ENCODE assay signal across 22 cellular contexts in genomic region chr10:21759232-21759631, GRCh38.
DNase-seq lines count a peak whose midpoint lies in the region; ATAC-seq and TF ChIP-seq lines count a peak whose summit lies in the region.
"Had no signal": no experiment of that assay in that cellular context is flagged by ENCODE, and none has a peak within 500 bp of the region (broad histone marks: within the 10 kb centered on the region; RNA-seq: fewer than 3 reads in every experiment).

No MANE protein-coding gene starts in this region.

- H3K56ac ChIP-seq in H9 (ENCODE audit: insufficient read length, low read depth, low read length) = no peak overlapping the region

- H3K23ac ChIP-seq in H9 (ENCODE audit: insufficient read length, low read depth, low read length) (no peak overlapping the region), mesenchymal stem cell (ENCODE audit: low read length in 2 of 2) (no peak overlapping the region)

- no peak overlapping the region for H2AFZ ChIP-seq in H9 (ENCODE audit: low read length)
- no peak overlapping the region for H2AFZ ChIP-seq in mesenchymal stem cell (ENCODE audit: low read depth, low read length)
- H2AFZ ChIP-seq: GM23338 had no signal

- H3K4ac ChIP-seq in H9 (ENCODE audit: low read depth, low read length) = no peak overlapping the region
- no peak overlapping the region for H3K4ac ChIP-seq in mesenchymal stem cell (ENCODE audit: low read depth in 1 of 2, low read length in 2 of 2)

- H3K27me3 ChIP-seq in H9 (ENCODE audit: insufficient read depth, low read length) (no peaks in the 10 kb centered on the region), mesenchymal stem cell (ENCODE audit: control insufficient read depth in 1 of 2, insufficient read depth in 1 of 2, low read length in 2 of 2) (no peaks in the 10 kb centered on the region)
- no peaks in the 10 kb centered on the region for H3K27me3 ChIP-seq in CD8-positive, alpha-beta T cell (ENCODE audit: insufficient read depth, low read length)
- H3K27me3 ChIP-seq: BE2C; BLaER1 treated with 17β-estradiol and CSF1 and Interleukin-3, amounts not matched to agents 10 nM and 100 nM had no signal

- H3K9me3 Mint-ChIP-seq in H9 (no peaks in the 10 kb centered on the region; a peak in 1 of 5 replicates), WTC11 (no peaks in the 10 kb centered on the region), chondrocyte (ENCODE audit: low read depth) (no peaks in the 10 kb centered on the region)
- no peaks in the 10 kb centered on the region for H3K9me3 Mint-ChIP-seq in CD8-positive, alpha-beta T cell
- H3K9me3 Mint-ChIP-seq: CD4-positive, alpha-beta T cell; GM23338 had no signal

- H3K4me2 ChIP-seq in H9 (ENCODE audit: insufficient read depth, insufficient read length, low read length) (no peak overlapping the region), mesenchymal stem cell (ENCODE audit: low read length, poor library complexity, severe bottlenecking) (no peak overlapping the region)
- H3K4me2 ChIP-seq: A549; BLaER1 treated with 17β-estradiol and CSF1 and Interleukin-3, amounts not matched to agents 10 nM and 100 nM had no signal

- H3K9ac ChIP-seq in H9 (ENCODE audit: extremely low read depth, insufficient read length, low read length) (no peak overlapping the region), mesenchymal stem cell (ENCODE audit: low read length) (no peak overlapping the region)
- H3K9ac ChIP-seq: BLaER1 treated with 17β-estradiol and CSF1 and Interleukin-3, amounts not matched to agents 10 nM and 100 nM had no signal

- TF ChIP-seq CTCF in H9 (conservative IDR thresholded peaks at IDR 0.05) (no peak), WTC11 (IDR thresholded peaks at IDR 0.05) (no peak), chondrocyte (IDR thresholded peaks at IDR 0.05) (no peak)
- TF ChIP-seq CTCF in CD8-positive, alpha-beta T cell (IDR thresholded peaks at IDR 0.05) = no peak

- H2BK15ac ChIP-seq in H9 (ENCODE audit: low read depth, low read length) (no peak overlapping the region), mesenchymal stem cell (ENCODE audit: low read depth, poor library complexity, severe bottlenecking) (no peak overlapping the region)

- H3K27me3 Mint-ChIP-seq in H9 (ENCODE audit: low read depth) (no peaks in the 10 kb centered on the region), WTC11 (ENCODE audit: low read depth) (no peaks in the 10 kb centered on the region), chondrocyte (ENCODE audit: low read depth) (no peaks in the 10 kb centered on the region)
- H3K27me3 Mint-ChIP-seq in CD8-positive, alpha-beta T cell (ENCODE audit: low read depth) = no peaks in the 10 kb centered on the region
- H3K27me3 Mint-ChIP-seq: CD4-positive, alpha-beta T cell had no signal

- no peaks in the 10 kb centered on the region for H3K79me2 ChIP-seq in H9 (ENCODE audit: insufficient read depth, low read length)

- H3K9me3 ChIP-seq in H9 (ENCODE audit: control insufficient read depth, low read depth, low read length) (no peaks in the 10 kb centered on the region), mesenchymal stem cell (ENCODE audit: control insufficient read depth, low read length) (no peaks in the 10 kb centered on the region)
- H3K9me3 ChIP-seq in CD8-positive, alpha-beta T cell (ENCODE audit: low read length) = no peaks in the 10 kb centered on the region
- H3K9me3 ChIP-seq: A549, BE2C had no signal

- H4K20me1 ChIP-seq in H9 (ENCODE audit: control insufficient read depth, insufficient read depth, insufficient read length) = no peaks in the 10 kb centered on the region
- H4K20me1 ChIP-seq: BLaER1 treated with 17β-estradiol and CSF1 and Interleukin-3, amounts not matched to agents 10 nM and 100 nM had no signal

- H3K79me1 ChIP-seq in H9 (ENCODE audit: insufficient read depth, low read depth, low read length, poor library complexity, severe bottlenecking) = no peaks in the 10 kb centered on the region
- peaks cover 1% of the 10 kb centered on the region for H3K79me1 ChIP-seq in mesenchymal stem cell (replicated peaks; ENCODE audit: low read length, poor library complexity, severe bottlenecking)

- H3K36me3 Mint-ChIP-seq in H9 (ENCODE audit: insufficient read depth in 1 of 3, low read depth in 3 of 3) (no peaks in the 10 kb centered on the region; a peak in 1 of 7 replicates), WTC11 (no peaks in the 10 kb centered on the region), chondrocyte (ENCODE audit: low read depth) (peaks cover 18% of the 10 kb centered on the region)
- peaks cover 33% of the 10 kb centered on the region for H3K36me3 Mint-ChIP-seq in CD8-positive, alpha-beta T cell

- H3K27ac ChIP-seq in H9 (ENCODE audit: insufficient read length, low read depth, low read length) (no peak overlapping the region), mesenchymal stem cell (ENCODE audit: low read length, poor library complexity, severe bottlenecking) (no peak overlapping the region)
- no peak overlapping the region for H3K27ac ChIP-seq in CD8-positive, alpha-beta T cell (ENCODE audit: low read depth, low read length)
- H3K27ac ChIP-seq: A549; BLaER1 treated with 17β-estradiol and CSF1 and Interleukin-3, amounts not matched to agents 10 nM and 100 nM had no signal

- H3K4me1 Mint-ChIP-seq in H9 (peaks cover 36 to 40% of the 10 kb centered on the region in 2 experiments), WTC11 (peaks cover 50% of the 10 kb centered on the region), chondrocyte (ENCODE audit: low read depth) (peaks cover 9% of the 10 kb centered on the region)
- peaks cover 2% of the 10 kb centered on the region for H3K4me1 Mint-ChIP-seq in CD8-positive, alpha-beta T cell (ENCODE audit: low read depth)

- H4K91ac ChIP-seq in H9 (ENCODE audit: insufficient read length, low read depth, low read length) (peak overlapping the region; percentile 36), mesenchymal stem cell (ENCODE audit: low read length) (no peak overlapping the region)

- H3K4me3 Mint-ChIP-seq in H9 = no peak overlapping the region
- H3K4me3 Mint-ChIP-seq in WTC11 = no peak overlapping the region
- no peak overlapping the region for H3K4me3 Mint-ChIP-seq in CD8-positive, alpha-beta T cell
- no peak overlapping the region for H3K4me3 Mint-ChIP-seq in chondrocyte (ENCODE audit: unreplicated experiment)
- H3K4me3 Mint-ChIP-seq: CD14-positive monocyte; CD4-positive, alpha-beta T cell; GM23338 had no signal

- CTCF ChIA-PET in WTC11 (lab: Charles Lee) = interaction anchor here (0.9 to 1.6 kb wide), 2 partner anchors 20 to 195 kb away, joined by 3 read pairs; no protein-coding TSS in a partner anchor
- CTCF ChIA-PET in CD8-positive, alpha-beta T cell (lab: Charles Lee) = interaction anchor here (1.6 kb wide), 1 partner anchor 11 kb away, joined by 3 read pairs; no protein-coding TSS in a partner anchor

- H3K27ac Mint-ChIP-seq in H9 (peak overlapping the region in 1 of 3 experiments; percentile 90; a peak in 3 of 7 replicates), WTC11 (peak overlapping the region; percentile 76; the same call in 1 of the 2 replicates), chondrocyte (ENCODE audit: unreplicated experiment) (no peak overlapping the region)
- H3K27ac Mint-ChIP-seq in CD8-positive, alpha-beta T cell = no peak overlapping the region
- H3K27ac Mint-ChIP-seq: CD14-positive monocyte; CD4-positive, alpha-beta T cell; GM23338 had no signal

- ATAC-seq in WTC11 = no peak
- ATAC-seq in CD8-positive, alpha-beta T cell = no peak
- ATAC-seq: A549, GM12878 had no signal

- H2BK120ac ChIP-seq in H9 (ENCODE audit: low read depth, low read length, poor library complexity, severe bottlenecking) (no peak overlapping the region), mesenchymal stem cell (ENCODE audit: low read depth, low read length) (no peak overlapping the region)

- intact Hi-C loops in CD8-positive, alpha-beta T cell (cut with DNase I, micrococcal nuclease) = loop anchor here in 1 of 2 experiments (5.0 kb wide), 1 partner anchor 613 kb away; no protein-coding TSS in a partner anchor

- DNase-seq in H9 = no peak
- no peak for DNase-seq in WTC11 (ENCODE audit: low spot score)
- no peak for DNase-seq in mesenchymal stem cell
- no peak for DNase-seq in CD8-positive, alpha-beta T cell
- DNase-seq in chondrocyte (ENCODE audit: low spot score) = no peak
- DNase-seq in NCI-H1694 treated with DMSO at 0.1 percent for 48 hours (lab: John Stamatoyannopoulos, UW) = no peak
- DNase-seq: 8988T; ACHN; AML-193; BE2C; Calu3; CD4-positive, alpha-beta T cell; COR-L47; DMS79; EL; GDM1; HCEC 1CT had no signal

- H3K36me3 ChIP-seq in mesenchymal stem cell (ENCODE audit: control insufficient read depth in 1 of 2, insufficient read depth in 2 of 2, low read depth in 1 of 2, low read length in 2 of 2) = peaks cover 7 to 21% of the 10 kb centered on the region in 2 experiments
- no peaks in the 10 kb centered on the region for H3K36me3 ChIP-seq in CD8-positive, alpha-beta T cell (ENCODE audit: insufficient read depth, low read length)
- H3K36me3 ChIP-seq: BE2C had no signal

- no peak overlapping the region for H3T11ph ChIP-seq in H9 (ENCODE audit: low read length)

- H2BK12ac ChIP-seq in H9 (ENCODE audit: insufficient read length, low read depth, low read length) (no peak overlapping the region), mesenchymal stem cell (ENCODE audit: low read length in 2 of 2) (peak overlapping the region in 1 of 2 experiments; percentile 19)

- WGBS in H9 (ENCODE audit: extremely low coverage, insufficient read length, low lambda C conversion rate) = no CpG with 5 or more reads among the region's 21 CpGs
- 97% methylated on average over 21 of the region's 21 CpGs for WGBS in mesenchymal stem cell

- POLR2A ChIA-PET in WTC11 (lab: Charles Lee) = no interaction called here
- POLR2A ChIA-PET in CD8-positive, alpha-beta T cell (lab: Charles Lee) = no interaction called here

- H3K4me3 ChIP-seq in mesenchymal stem cell (ENCODE audit: insufficient read depth in 1 of 2, low read depth in 1 of 2, low read length in 2 of 2) = no peak overlapping the region
- H3K4me3 ChIP-seq in CD8-positive, alpha-beta T cell (ENCODE audit: low read depth, low read length) = no peak overlapping the region
- H3K4me3 ChIP-seq: A549; BLaER1 treated with 17β-estradiol and CSF1 and Interleukin-3, amounts not matched to agents 10 nM and 100 nM; GM12878; GM23338 had no signal

- H3K23me2 ChIP-seq in H9 (ENCODE audit: insufficient read length, low read depth, low read length, poor library complexity, severe bottlenecking) = no peaks in the 10 kb centered on the region

- H2BK5ac ChIP-seq in H9 (ENCODE audit: insufficient read length, low read length) (no peak overlapping the region), mesenchymal stem cell (ENCODE audit: low read depth, low read length, poor library complexity, severe bottlenecking) (no peak overlapping the region)

- H4K5ac ChIP-seq in H9 (ENCODE audit: insufficient read length, low read depth, low read length) = no peak overlapping the region

- H3K14ac ChIP-seq in H9 (ENCODE audit: insufficient read depth, low read length) (no peak overlapping the region), mesenchymal stem cell (ENCODE audit: low read length in 2 of 2) (no peak overlapping the region)

- no peak overlapping the region for H2AK5ac ChIP-seq in H9 (ENCODE audit: insufficient read length, low read length)
- H2AK5ac ChIP-seq in mesenchymal stem cell (ENCODE audit: low read length, severe bottlenecking) = no peak overlapping the region

- H3K4me1 ChIP-seq in H9 (ENCODE audit: insufficient read depth, low read length) (no peaks in the 10 kb centered on the region; the same call in 1 of the 2 replicates), mesenchymal stem cell (ENCODE audit: control insufficient read depth, insufficient read depth, low read depth, low read length) (peaks cover 9% of the 10 kb centered on the region)
- no peaks in the 10 kb centered on the region for H3K4me1 ChIP-seq in CD8-positive, alpha-beta T cell (ENCODE audit: insufficient read depth, low read length)
- H3K4me1 ChIP-seq: A549, BE2C had no signal

- no peak overlapping the region for H2BK20ac ChIP-seq in H9 (ENCODE audit: low read depth, low read length, poor library complexity, severe bottlenecking)

- no peak overlapping the region for H4K8ac ChIP-seq in H9 (replicated peaks; ENCODE audit: insufficient read length, low read depth, low read length)
- peak overlapping the region; percentile 23 for H4K8ac ChIP-seq in mesenchymal stem cell (ENCODE audit: low read length)

- H3K18ac ChIP-seq in H9 (ENCODE audit: insufficient read length, low read depth, low read length) = no peak overlapping the region
- no peak overlapping the region for H3K18ac ChIP-seq in mesenchymal stem cell (ENCODE audit: low read depth in 1 of 2, low read length in 2 of 2)
